In the genomic region with DNA sequence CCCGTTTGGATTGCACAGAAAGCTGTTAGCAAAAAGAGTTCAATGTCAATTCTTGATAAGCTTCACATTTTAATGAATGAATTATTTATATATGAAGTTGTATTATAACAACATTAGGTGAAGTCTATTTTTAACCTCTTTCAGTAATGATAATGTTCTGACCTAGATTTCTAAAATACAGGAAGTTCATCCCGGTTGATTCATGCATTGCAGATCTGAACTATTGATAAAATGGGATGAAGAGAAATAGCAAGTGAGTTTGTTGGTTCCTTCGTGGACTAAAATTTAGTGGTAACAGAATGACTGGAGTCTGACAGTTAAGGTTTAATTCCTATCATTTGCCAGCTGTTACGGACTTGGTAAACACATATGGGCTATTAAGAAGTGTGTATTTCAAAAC, we compare ENCODE assay signal across 26 cellular contexts.
"Had no signal": no experiment of that assay in that cellular context is flagged by ENCODE, and none has a peak within 500 bp of the region (broad histone marks: within the 10 kb centered on the region; RNA-seq: fewer than 3 reads in every experiment).

No MANE protein-coding gene starts in this region.

- H3K4me1 Mint-ChIP-seq: activated B cell treated with CpG ODN at 0.5 μM for 24 hours; activated naive CD8-positive, alpha-beta T cell treated with anti-CD3 and anti-CD28 coated beads, Interleukin-2, amount 10 ng/mL, durations not matched to agents 7 days and 5 days; central memory CD8-positive, alpha-beta T cell; naive thymus-derived CD4-positive, alpha-beta T cell had no signal

- DNase-seq: activated B cell treated with CpG ODN at 0.5 μM for 24 hours; activated CD4-positive, alpha-beta T cell treated with anti-CD3 and anti-CD28 coated beads for 36 hours; activated CD4-positive, alpha-beta T cell treated with anti-CD3 and anti-CD28 coated beads, Interleukin-2, amount 50 U/mL, for 48 hours; activated CD8-positive, alpha-beta memory T cell treated with anti-CD3 and anti-CD28 coated beads, Interleukin-2, amount 50 U/mL, for 48 hours; activated naive CD4-positive, alpha-beta T cell treated with Interleukin-2 at 50 U/mL for 16 hours; activated naive CD8-positive, alpha-beta T cell treated with anti-CD3 and anti-CD28 coated beads, Interleukin-2, amount 10 ng/mL, durations not matched to agents 7 days and 5 days; activated T-cell treated with anti-CD3 and anti-CD28 coated beads, Interleukin-2, amount 50 U/mL, for 48 hours; amniotic stem cell; dorsolateral prefrontal cortex; effector memory CD8-positive, alpha-beta T cell; foreskin fibroblast; heart right ventricle; islet precursor cell; lower lobe of right lung; naive thymus-derived CD4-positive, alpha-beta T cell; occipital lobe; spleen; stimulated activated CD4-positive, alpha-beta T cell treated with anti-CD3 and anti-CD28 coated beads, Interleukin-4, amount 100 ng/mL, for 1 hour; stimulated activated naive CD4-positive, alpha-beta T cell; testis; trophoblast cell had no signal

- H3K27ac ChIP-seq: breast epithelium, dorsolateral prefrontal cortex, heart right ventricle, lower lobe of right lung, spleen, testis had no signal

- H3K36me3 Mint-ChIP-seq: activated naive CD8-positive, alpha-beta T cell treated with anti-CD3 and anti-CD28 coated beads, Interleukin-2, amount 10 ng/mL, durations not matched to agents 7 days and 5 days; naive thymus-derived CD4-positive, alpha-beta T cell had no signal

- H3K9me3 Mint-ChIP-seq: activated B cell treated with CpG ODN at 0.5 μM for 24 hours; activated naive CD8-positive, alpha-beta T cell treated with anti-CD3 and anti-CD28 coated beads, Interleukin-2, amount 10 ng/mL, durations not matched to agents 7 days and 5 days; central memory CD8-positive, alpha-beta T cell; effector memory CD8-positive, alpha-beta T cell; naive thymus-derived CD4-positive, alpha-beta T cell; neural crest cell; T-helper 1 cell treated with Interleukin-12 subunit alpha and Interleukin-12 subunit beta and Interleukin-4 antibody, amounts not matched to agents 30 μg/mL and 1 μg/mL, for 36 hours had no signal

- FAIRE-seq: colon had no signal

- H3K4me1 ChIP-seq: breast epithelium, spleen, testis had no signal

- ATAC-seq: activated CD4-positive, alpha-beta T cell treated with anti-CD3 and anti-CD28 coated beads for 36 hours; effector memory CD8-positive, alpha-beta T cell; heart right ventricle; lower lobe of right lung; naive thymus-derived CD4-positive, alpha-beta T cell had no signal

- H3K4me3 Mint-ChIP-seq: activated B cell treated with CpG ODN at 0.5 μM for 24 hours; activated CD4-positive, alpha-beta T cell treated with anti-CD3 and anti-CD28 coated beads for 36 hours; activated naive CD8-positive, alpha-beta T cell treated with anti-CD3 and anti-CD28 coated beads, Interleukin-2, amount 10 ng/mL, durations not matched to agents 7 days and 5 days; central memory CD8-positive, alpha-beta T cell; effector memory CD8-positive, alpha-beta T cell; naive thymus-derived CD4-positive, alpha-beta T cell; neural crest cell; T-helper 1 cell treated with Interleukin-12 subunit alpha and Interleukin-12 subunit beta and Interleukin-4 antibody, amounts not matched to agents 30 μg/mL and 1 μg/mL, for 36 hours had no signal

- H3K4me3 ChIP-seq: breast epithelium, dorsolateral prefrontal cortex, heart right ventricle, lower lobe of right lung, spleen, testis had no signal

- H3K9me3 ChIP-seq: breast epithelium, lower lobe of right lung, spleen, testis had no signal

- H3K27ac Mint-ChIP-seq: activated B cell treated with CpG ODN at 0.5 μM for 24 hours; activated CD4-positive, alpha-beta T cell treated with anti-CD3 and anti-CD28 coated beads for 36 hours; activated naive CD8-positive, alpha-beta T cell treated with anti-CD3 and anti-CD28 coated beads, Interleukin-2, amount 10 ng/mL, durations not matched to agents 7 days and 5 days; effector memory CD8-positive, alpha-beta T cell; naive thymus-derived CD4-positive, alpha-beta T cell; T-helper 1 cell treated with Interleukin-12 subunit alpha and Interleukin-12 subunit beta and Interleukin-4 antibody, amounts not matched to agents 30 μg/mL and 1 μg/mL, for 36 hours had no signal
